17 cellular contexts compared by ENCODE assay signal in the genomic region with DNA sequence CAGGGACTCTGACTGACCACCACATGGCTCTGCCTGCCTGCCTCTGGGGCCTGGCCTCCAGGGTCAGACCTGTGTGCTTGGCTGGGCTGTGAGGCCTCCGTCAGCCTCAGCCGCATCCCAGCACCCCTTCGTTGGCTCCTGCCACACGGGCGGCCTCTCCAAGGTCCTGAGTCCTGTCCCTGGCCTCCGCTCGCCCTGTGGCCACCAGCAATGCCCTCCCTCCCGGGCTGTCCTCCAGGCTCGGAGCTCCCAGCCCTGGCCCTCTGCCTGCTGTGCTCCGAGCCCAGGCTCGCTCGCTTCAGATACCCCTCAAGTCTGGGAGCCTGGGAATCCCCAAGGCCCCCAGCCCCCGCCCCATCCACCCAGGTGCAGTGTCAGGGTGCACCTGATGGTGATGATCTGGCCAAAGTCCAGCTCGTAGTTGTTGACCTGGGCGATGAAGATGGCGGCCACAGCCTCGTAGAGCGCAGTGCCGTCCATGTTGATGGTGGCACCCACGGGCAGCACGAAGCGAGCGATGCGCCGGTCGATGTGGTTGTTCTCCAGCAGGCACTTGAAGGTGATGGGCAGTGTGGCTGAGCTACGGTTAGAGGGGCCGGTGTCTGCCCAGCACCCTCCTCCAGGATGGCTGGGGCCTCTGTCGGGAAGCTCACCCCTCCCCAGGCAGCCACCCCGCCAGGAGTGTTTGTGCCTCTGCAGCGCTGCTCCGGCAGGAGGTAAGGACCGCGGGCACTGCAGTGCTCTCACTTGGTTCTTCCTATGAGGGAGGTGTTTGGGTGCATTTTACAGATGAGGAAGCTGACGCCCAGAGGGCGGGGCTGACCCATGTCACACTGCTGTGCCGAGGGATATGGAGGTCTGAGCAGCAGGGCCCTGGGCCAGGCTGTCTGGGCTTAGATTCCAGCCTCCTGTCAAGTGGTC. TPM values are rescaled to one million over a fixed set of nuclear protein-coding genes. Genes with fewer than 3 reads are reported as not detected.
DNase-seq lines count a peak whose midpoint lies in the region; ATAC-seq and TF ChIP-seq lines count a peak whose summit lies in the region.
"Had no signal": no experiment of that assay in that cellular context is flagged by ENCODE, and none has a peak within 500 bp of the region (broad histone marks: within the 10 kb centered on the region; RNA-seq: fewer than 3 reads in every experiment).

No MANE protein-coding gene starts in this region.

- H3K9me3 Mint-ChIP-seq in glutamatergic neuron (ENCODE audit: unreplicated experiment) = peaks cover 6% of the 10 kb centered on the region
- H3K9me3 Mint-ChIP-seq: activated naive CD4-positive, alpha-beta T cell treated with anti-CD3 and anti-CD28 coated beads, Interleukin-2, amount 50 U/mL, for 72 hours; T-helper 1 cell treated with Interleukin-12 subunit alpha and Interleukin-12 subunit beta and Interleukin-4 antibody, amounts not matched to agents 30 μg/mL and 1 μg/mL, for 36 hours had no signal

- H3K4me3 Mint-ChIP-seq in glutamatergic neuron (ENCODE audit: unreplicated experiment) = no peak overlapping the region
- H3K4me3 Mint-ChIP-seq: T-helper 1 cell treated with Interleukin-12 subunit alpha and Interleukin-12 subunit beta and Interleukin-4 antibody, amounts not matched to agents 30 μg/mL and 1 μg/mL, for 36 hours had no signal

- no peaks in the 10 kb centered on the region for H3K4me1 ChIP-seq in breast epithelium

- DNase-seq in Right ventricle myocardium inferior (ENCODE audit: missing footprints) = peak; percentile 82
- no peak for DNase-seq in cardiac septum (ENCODE audit: low spot score)
- DNase-seq in glutamatergic neuron = peak; percentile 25
- DNase-seq in mucosa of gallbladder (ENCODE audit: low spot score) = peak; percentile 49
- no peak for DNase-seq in breast epithelium (ENCODE audit: low spot score in 2 of 2)
- DNase-seq in GOT3 (lab: John Stamatoyannopoulos, UW) = no peak
- no peak for DNase-seq in stimulated activated CD4-positive, alpha-beta T cell treated with anti-CD3 and anti-CD28 coated beads, Interleukin-15, amount 100 ng/mL, for 24 hours
- DNase-seq: activated CD4-positive, alpha-beta T cell treated with anti-CD3 and anti-CD28 coated beads for 4 hours; DMS79; NCI-H1048 had no signal

- TF ChIP-seq POLR2A in breast epithelium (IDR thresholded peaks at IDR 0.05) = no peak

- peak overlapping the region in 1 of 2 donors; percentile 1 for H3K27ac ChIP-seq in breast epithelium
- H3K27ac ChIP-seq: C4-2B, RWPE1 had no signal

- no peaks in the 10 kb centered on the region for H3K36me3 Mint-ChIP-seq in glutamatergic neuron (ENCODE audit: unreplicated experiment)
- H3K36me3 Mint-ChIP-seq: activated naive CD4-positive, alpha-beta T cell treated with anti-CD3 and anti-CD28 coated beads, Interleukin-2, amount 50 U/mL, for 72 hours had no signal

- TF ChIP-seq CTCF in glutamatergic neuron (IDR thresholded peaks at IDR 0.05; ENCODE audit: partially characterized antibody, unreplicated experiment) (no peak), breast epithelium (IDR thresholded peaks at IDR 0.05) (no peak)

- no peaks in the 10 kb centered on the region for H3K27me3 ChIP-seq in breast epithelium

- H3K9me3 ChIP-seq in breast epithelium = no peaks in the 10 kb centered on the region

- H3K4me1 Mint-ChIP-seq in glutamatergic neuron (ENCODE audit: low read depth, unreplicated experiment) = peaks cover 18% of the 10 kb centered on the region

- ATAC-seq in Right ventricle myocardium inferior (peak; percentile 49), HG02678 (IDR thresholded peaks at IDR 0.05; ENCODE audit: unreplicated experiment) (no peak)
- ATAC-seq: activated naive CD4-positive, alpha-beta T cell treated with anti-CD3 and anti-CD28 coated beads, Interleukin-2, amount 50 U/mL, for 72 hours had no signal

- intact Hi-C loops in Right ventricle myocardium inferior (cut with DNase I) (no loop called here), cardiac septum (cut with DNase I) (no loop called here), breast epithelium (cut with DNase I; ENCODE audit: low total_unique reads) (no loop called here)

- H3K27ac Mint-ChIP-seq in glutamatergic neuron (ENCODE audit: unreplicated experiment) = no peak overlapping the region
- H3K27ac Mint-ChIP-seq: activated naive CD4-positive, alpha-beta T cell treated with anti-CD3 and anti-CD28 coated beads, Interleukin-2, amount 50 U/mL, for 72 hours; T-helper 1 cell treated with Interleukin-12 subunit alpha and Interleukin-12 subunit beta and Interleukin-4 antibody, amounts not matched to agents 30 μg/mL and 1 μg/mL, for 36 hours had no signal

- H3K27me3 Mint-ChIP-seq in glutamatergic neuron (ENCODE audit: unreplicated experiment) = peaks cover 5% of the 10 kb centered on the region

- no peaks in the 10 kb centered on the region for H3K36me3 ChIP-seq in breast epithelium

- H3K4me3 ChIP-seq in breast epithelium = no peak overlapping the region

RNA-seq across cellular contexts. Expression of a gene that starts 28.5 kb away (rescaled TPM):
- total RNA-seq in Right ventricle myocardium inferior (35.3 TPM), cardiac septum (19.4 TPM), glutamatergic neuron (ENCODE audit: unreplicated experiment) (3.1 TPM), mucosa of gallbladder (250 TPM), breast epithelium (100 to 1,000 TPM in 1 of 3 donors, 10 to 100 TPM in 2; 55.1 to 246 (median 83.1) TPM)
- total RNA-seq: A172; activated naive CD4-positive, alpha-beta T cell treated with anti-CD3 and anti-CD28 coated beads, Interleukin-2, amount 50 U/mL, for 72 hours had no signal

RNA-seq across cellular contexts. Expression of a gene that starts 52.0 kb away (rescaled TPM):
- not detected for total RNA-seq in Right ventricle myocardium inferior
- total RNA-seq in cardiac septum = 0.43 TPM
- not detected for total RNA-seq in glutamatergic neuron (ENCODE audit: unreplicated experiment)
- 21.1 TPM for total RNA-seq in mucosa of gallbladder
- total RNA-seq in breast epithelium = under 1 TPM in 1 of 3 donors, not detected in 2; 0.16 TPM
- total RNA-seq: A172; activated naive CD4-positive, alpha-beta T cell treated with anti-CD3 and anti-CD28 coated beads, Interleukin-2, amount 50 U/mL, for 72 hours; renal cortical epithelial cell had no signal

Comparison
In these comparisons a context has a peak if more than half of its experiments do, and no peak if none do; other contexts are left out.
1. DNase-seq: peak in Right ventricle myocardium inferior (single experiment), glutamatergic neuron (single experiment) and mucosa of gallbladder (single experiment); none in cardiac septum (single experiment), breast epithelium (0 of 2), GOT3 (single experiment) and stimulated activated CD4-positive, alpha-beta T cell treated with anti-CD3 and anti-CD28 coated beads, Interleukin-15, amount 100 ng/mL, for 24 hours (single experiment).
2. RNA of a gene that starts 52.0 kb away (total RNA-seq): 21.1 TPM in mucosa of gallbladder (single experiment); 0.43 TPM in cardiac septum (single experiment), not detected in Right ventricle myocardium inferior (single experiment), not detected in glutamatergic neuron (single experiment) and 0.16 TPM in breast epithelium; every median in the first group is over 10 times any median in the second.